In the genomic region with DNA sequence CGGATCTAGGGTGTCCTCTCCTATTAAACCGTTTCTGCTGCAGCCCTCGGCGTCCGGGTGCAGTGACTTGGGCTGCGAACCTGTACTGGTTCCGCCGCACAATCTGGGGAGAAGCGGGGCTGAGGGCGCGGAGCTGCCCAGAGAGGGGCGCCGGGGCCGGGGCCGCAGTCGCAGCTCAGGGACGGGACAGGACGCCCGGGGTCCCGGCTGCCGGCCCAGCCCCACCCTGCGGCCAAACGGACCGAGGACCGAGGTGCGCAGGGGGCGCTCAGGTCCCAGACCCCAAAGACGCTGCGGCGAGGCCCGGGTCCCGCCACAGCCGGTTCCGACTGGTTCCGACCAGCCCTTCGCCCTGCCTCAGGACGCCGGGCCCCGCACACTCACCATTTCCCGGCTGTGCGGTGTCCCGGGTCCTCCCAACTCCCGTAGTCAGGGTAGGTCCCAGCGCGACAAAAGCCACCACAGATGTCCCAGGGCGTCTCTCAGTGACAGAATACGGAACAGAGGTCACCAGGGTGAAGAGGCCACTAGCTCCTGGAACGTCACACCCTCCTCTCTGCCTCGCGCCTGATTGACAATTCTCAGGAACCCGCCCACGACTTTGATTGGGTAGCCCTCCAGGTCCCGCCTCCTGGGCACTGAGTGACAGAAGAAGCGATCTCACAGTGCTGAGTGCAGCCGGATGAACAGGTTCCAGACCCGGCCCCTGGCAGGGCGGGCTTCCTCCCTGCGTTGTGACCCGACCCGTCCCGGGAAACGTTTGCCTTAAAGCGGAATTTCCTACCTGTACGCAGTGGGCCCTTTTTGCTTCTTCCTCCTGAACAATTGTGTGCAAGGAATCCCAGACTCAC, we compare ENCODE assay signal across 1 cellular context.
TF ChIP-seq lines count a peak whose summit lies in the region.

ZNF44 (minus strand) TSS at position 576 of the 851 bp plus-strand sequence; CDS start at position 387, 189 bp downstream.

TF ChIP-seq in GM12878, 131 proteins besides CTCF, POLR2A, EP300 and RAD21 (continued from another document and continues in another):
- TF ChIP-seq E2F8 (IDR thresholded peaks at IDR 0.05; ENCODE audit: low read depth, partially characterized antibody) (peak; percentile 33), ETV6 (conservative IDR thresholded peaks at IDR 0.05 in 1 of 2, IDR thresholded peaks at IDR 0.05 in 1 of 2; ENCODE audit: borderline replicate concordance in 1 of 2, low read depth in 1 of 2) (no peak), EED (IDR thresholded peaks at IDR 0.05; ENCODE audit: low read depth) (no peak), KLF5 (IDR thresholded peaks at IDR 0.05; ENCODE audit: partially characterized antibody) (peak; percentile 37), CBX3 (IDR thresholded peaks at IDR 0.05; ENCODE audit: borderline replicate concordance, low read depth) (no peak), CHD2 (IDR thresholded peaks at IDR 0.05; ENCODE audit: borderline replicate concordance, low read depth, low read length) (peak; percentile 94), BHLHE40 (IDR thresholded peaks at IDR 0.05; ENCODE audit: borderline replicate concordance in 1 of 2, low read depth in 2 of 2, low read length in 1 of 2) (peak in 1 of 2 experiments; percentile 6; a peak in 1 of 4 replicates), FOS (IDR thresholded peaks at IDR 0.05; ENCODE audit: borderline replicate concordance, extremely low read depth, insufficient read length) (peak; percentile 53), ATF7 (IDR thresholded peaks at IDR 0.05; ENCODE audit: low read depth) (peak; percentile 62), TAF1 (IDR thresholded peaks at IDR 0.05; ENCODE audit: borderline replicate concordance, low read depth, low read length) (peak; percentile 41; the same call in 1 of the 2 replicates), E2F4 (IDR thresholded peaks at IDR 0.05; ENCODE audit: low read depth, low read length) (0 out of 2 replicates have a peak, but pooled peaks have one; percentile 28), PAX5 (IDR thresholded peaks at IDR 0.05; ENCODE audit: borderline replicate concordance, low read depth, low read length) (0 out of 2 replicates have a peak, but pooled peaks have one; percentile 61), SP1 (IDR thresholded peaks at IDR 0.05; ENCODE audit: low read depth, low read length) (peak; percentile 97), ZBED1 (IDR thresholded peaks at IDR 0.05; ENCODE audit: borderline replicate concordance) (no peak), POLR2AphosphoS2 (IDR thresholded peaks at IDR 0.05; ENCODE audit: low read depth, low read length) (no peak), ZNF217 (IDR thresholded peaks at IDR 0.05) (no peak), MTA2 (IDR thresholded peaks at IDR 0.05; ENCODE audit: low read depth) (0 out of 2 replicates have a peak, but pooled peaks have one; percentile 6), ESRRA (IDR thresholded peaks at IDR 0.05; ENCODE audit: low read length) (peak; percentile 28; the same call in 1 of the 2 replicates), MLLT1 (IDR thresholded peaks at IDR 0.05) (no peak), IKZF2 (IDR thresholded peaks at IDR 0.05) (no peak; a peak in 1 of 4 replicates), LARP7 (IDR thresholded peaks at IDR 0.05) (peak; percentile 73), CREM (IDR thresholded peaks at IDR 0.05; ENCODE audit: low read depth) (peak; percentile 76), ZSCAN29 (IDR thresholded peaks at IDR 0.05) (no peak), ZZZ3 (IDR thresholded peaks at IDR 0.05; ENCODE audit: control insufficient read depth, insufficient read length, low read depth) (no peak), STAT1 (conservative IDR thresholded peaks at IDR 0.05) (no peak), GATAD2B (conservative IDR thresholded peaks at IDR 0.05; ENCODE audit: low read depth) (0 out of 2 replicates have a peak, but pooled peaks have one; percentile 67), ZBTB40 (IDR thresholded peaks at IDR 0.05; ENCODE audit: borderline replicate concordance) (peak; percentile 89)
- TF ChIP-seq, protein P1, sequence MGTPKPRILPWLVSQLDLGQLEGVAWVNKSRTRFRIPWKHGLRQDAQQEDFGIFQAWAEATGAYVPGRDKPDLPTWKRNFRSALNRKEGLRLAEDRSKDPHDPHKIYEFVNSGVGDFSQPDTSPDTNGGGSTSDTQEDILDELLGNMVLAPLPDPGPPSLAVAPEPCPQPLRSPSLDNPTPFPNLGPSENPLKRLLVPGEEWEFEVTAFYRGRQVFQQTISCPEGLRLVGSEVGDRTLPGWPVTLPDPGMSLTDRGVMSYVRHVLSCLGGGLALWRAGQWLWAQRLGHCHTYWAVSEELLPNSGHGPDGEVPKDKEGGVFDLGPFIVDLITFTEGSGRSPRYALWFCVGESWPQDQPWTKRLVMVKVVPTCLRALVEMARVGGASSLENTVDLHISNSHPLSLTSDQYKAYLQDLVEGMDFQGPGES (IDR thresholded peaks at IDR 0.05), result peak; percentile 89
- TF ChIP-seq, protein P2, sequence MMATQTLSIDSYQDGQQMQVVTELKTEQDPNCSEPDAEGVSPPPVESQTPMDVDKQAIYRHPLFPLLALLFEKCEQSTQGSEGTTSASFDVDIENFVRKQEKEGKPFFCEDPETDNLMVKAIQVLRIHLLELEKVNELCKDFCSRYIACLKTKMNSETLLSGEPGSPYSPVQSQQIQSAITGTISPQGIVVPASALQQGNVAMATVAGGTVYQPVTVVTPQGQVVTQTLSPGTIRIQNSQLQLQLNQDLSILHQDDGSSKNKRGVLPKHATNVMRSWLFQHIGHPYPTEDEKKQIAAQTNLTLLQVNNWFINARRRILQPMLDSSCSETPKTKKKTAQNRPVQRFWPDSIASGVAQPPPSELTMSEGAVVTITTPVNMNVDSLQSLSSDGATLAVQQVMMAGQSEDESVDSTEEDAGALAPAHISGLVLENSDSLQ (IDR thresholded peaks at IDR 0.05), result peak; percentile 99
- TF ChIP-seq, protein P3, sequence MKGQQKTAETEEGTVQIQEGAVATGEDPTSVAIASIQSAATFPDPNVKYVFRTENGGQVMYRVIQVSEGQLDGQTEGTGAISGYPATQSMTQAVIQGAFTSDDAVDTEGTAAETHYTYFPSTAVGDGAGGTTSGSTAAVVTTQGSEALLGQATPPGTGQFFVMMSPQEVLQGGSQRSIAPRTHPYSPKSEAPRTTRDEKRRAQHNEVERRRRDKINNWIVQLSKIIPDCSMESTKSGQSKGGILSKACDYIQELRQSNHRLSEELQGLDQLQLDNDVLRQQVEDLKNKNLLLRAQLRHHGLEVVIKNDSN (IDR thresholded peaks at IDR 0.05; ENCODE audit: borderline replicate concordance, extremely low read length, insufficient read depth, low read depth, low read length), result no peak
- TF ChIP-seq, protein P4, sequence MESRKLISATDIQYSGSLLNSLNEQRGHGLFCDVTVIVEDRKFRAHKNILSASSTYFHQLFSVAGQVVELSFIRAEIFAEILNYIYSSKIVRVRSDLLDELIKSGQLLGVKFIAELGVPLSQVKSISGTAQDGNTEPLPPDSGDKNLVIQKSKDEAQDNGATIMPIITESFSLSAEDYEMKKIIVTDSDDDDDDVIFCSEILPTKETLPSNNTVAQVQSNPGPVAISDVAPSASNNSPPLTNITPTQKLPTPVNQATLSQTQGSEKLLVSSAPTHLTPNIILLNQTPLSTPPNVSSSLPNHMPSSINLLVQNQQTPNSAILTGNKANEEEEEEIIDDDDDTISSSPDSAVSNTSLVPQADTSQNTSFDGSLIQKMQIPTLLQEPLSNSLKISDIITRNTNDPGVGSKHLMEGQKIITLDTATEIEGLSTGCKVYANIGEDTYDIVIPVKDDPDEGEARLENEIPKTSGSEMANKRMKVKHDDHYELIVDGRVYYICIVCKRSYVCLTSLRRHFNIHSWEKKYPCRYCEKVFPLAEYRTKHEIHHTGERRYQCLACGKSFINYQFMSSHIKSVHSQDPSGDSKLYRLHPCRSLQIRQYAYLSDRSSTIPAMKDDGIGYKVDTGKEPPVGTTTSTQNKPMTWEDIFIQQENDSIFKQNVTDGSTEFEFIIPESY (IDR thresholded peaks at IDR 0.05), result no peak
- TF ChIP-seq, protein P5, sequence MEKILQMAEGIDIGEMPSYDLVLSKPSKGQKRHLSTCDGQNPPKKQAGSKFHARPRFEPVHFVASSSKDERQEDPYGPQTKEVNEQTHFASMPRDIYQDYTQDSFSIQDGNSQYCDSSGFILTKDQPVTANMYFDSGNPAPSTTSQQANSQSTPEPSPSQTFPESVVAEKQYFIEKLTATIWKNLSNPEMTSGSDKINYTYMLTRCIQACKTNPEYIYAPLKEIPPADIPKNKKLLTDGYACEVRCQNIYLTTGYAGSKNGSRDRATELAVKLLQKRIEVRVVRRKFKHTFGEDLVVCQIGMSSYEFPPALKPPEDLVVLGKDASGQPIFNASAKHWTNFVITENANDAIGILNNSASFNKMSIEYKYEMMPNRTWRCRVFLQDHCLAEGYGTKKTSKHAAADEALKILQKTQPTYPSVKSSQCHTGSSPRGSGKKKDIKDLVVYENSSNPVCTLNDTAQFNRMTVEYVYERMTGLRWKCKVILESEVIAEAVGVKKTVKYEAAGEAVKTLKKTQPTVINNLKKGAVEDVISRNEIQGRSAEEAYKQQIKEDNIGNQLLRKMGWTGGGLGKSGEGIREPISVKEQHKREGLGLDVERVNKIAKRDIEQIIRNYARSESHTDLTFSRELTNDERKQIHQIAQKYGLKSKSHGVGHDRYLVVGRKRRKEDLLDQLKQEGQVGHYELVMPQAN (conservative IDR thresholded peaks at IDR 0.05), result no peak; the same call in 1 of the 2 replicates
- TF ChIP-seq, protein P6, sequence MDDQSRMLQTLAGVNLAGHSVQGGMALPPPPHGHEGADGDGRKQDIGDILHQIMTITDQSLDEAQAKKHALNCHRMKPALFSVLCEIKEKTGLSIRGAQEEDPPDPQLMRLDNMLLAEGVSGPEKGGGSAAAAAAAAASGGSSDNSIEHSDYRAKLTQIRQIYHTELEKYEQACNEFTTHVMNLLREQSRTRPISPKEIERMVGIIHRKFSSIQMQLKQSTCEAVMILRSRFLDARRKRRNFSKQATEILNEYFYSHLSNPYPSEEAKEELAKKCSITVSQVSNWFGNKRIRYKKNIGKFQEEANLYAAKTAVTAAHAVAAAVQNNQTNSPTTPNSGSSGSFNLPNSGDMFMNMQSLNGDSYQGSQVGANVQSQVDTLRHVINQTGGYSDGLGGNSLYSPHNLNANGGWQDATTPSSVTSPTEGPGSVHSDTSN (IDR thresholded peaks at IDR 0.05; ENCODE audit: insufficient replicate concordance, low read depth, low read length), result peak; percentile 97
